18 cellular contexts compared by ENCODE assay signal in genomic region chr18:38563396-38563980, GRCh38.
DNase-seq lines count a peak whose midpoint lies in the region; ATAC-seq and TF ChIP-seq lines count a peak whose summit lies in the region.
"Had no signal": no experiment of that assay in that cellular context is flagged by ENCODE, and none has a peak within 500 bp of the region (broad histone marks: within the 10 kb centered on the region; RNA-seq: fewer than 3 reads in every experiment).

No MANE protein-coding gene starts in this region.

- no peaks in the 10 kb centered on the region for H3K4me1 ChIP-seq in transverse colon
- H3K4me1 ChIP-seq: A549, Peyer's patch had no signal

- H3K4me3 Mint-ChIP-seq in activated T-cell treated with anti-CD3 and anti-CD28 coated beads, Interleukin-2, amount 50 U/mL, for 72 hours: no peak overlapping the region
- H3K4me3 Mint-ChIP-seq in activated T-cell treated with anti-CD3 and anti-CD28 coated beads, Interleukin-2, amount 50 U/mL, for 24 hours: no peak overlapping the region
- no peak overlapping the region for H3K4me3 Mint-ChIP-seq in mesothelial cell of epicardium
- H3K4me3 Mint-ChIP-seq: CD8-positive, alpha-beta T cell had no signal

- H3K9me3 ChIP-seq in transverse colon: no peaks in the 10 kb centered on the region
- H3K9me3 ChIP-seq: A549, Peyer's patch had no signal

- H3K4me1 Mint-ChIP-seq in activated T-cell treated with anti-CD3 and anti-CD28 coated beads, Interleukin-2, amount 50 U/mL, for 72 hours (ENCODE audit: low read depth): peaks cover 15% of the 10 kb centered on the region
- peaks cover 7% of the 10 kb centered on the region for H3K4me1 Mint-ChIP-seq in activated T-cell treated with anti-CD3 and anti-CD28 coated beads, Interleukin-2, amount 50 U/mL, for 24 hours (ENCODE audit: low read depth)
- H3K4me1 Mint-ChIP-seq in mesothelial cell of epicardium: no peaks in the 10 kb centered on the region

- no peak for TF ChIP-seq POLR2A in transverse colon (IDR thresholded peaks at IDR 0.05)

- H3K36me3 ChIP-seq in transverse colon: no peaks in the 10 kb centered on the region
- H3K36me3 ChIP-seq: BLaER1, Peyer's patch had no signal

- TF ChIP-seq CTCF in mesothelial cell of epicardium (IDR thresholded peaks at IDR 0.05; ENCODE audit: unreplicated experiment) (no peak), transverse colon (IDR thresholded peaks at IDR 0.05) (no peak)

- no peak overlapping the region for H3K27ac ChIP-seq in transverse colon
- H3K27ac ChIP-seq: A549, BLaER1, Peyer's patch had no signal

- ATAC-seq in activated T-cell treated with anti-CD3 and anti-CD28 coated beads, Interleukin-2, amount 50 U/mL, for 72 hours (replicated peaks in 1 of 2): peak; percentile 59 to 85
- ATAC-seq: A549; CD8-positive, alpha-beta T cell; K562; Right ventricle myocardium inferior had no signal

- in situ Hi-C loops in transverse colon (cut with MboI; ENCODE audit: low pct_ligation_motif_present in 1 of 4, low pct_unique_long_range_greater_than_20kb in 1 of 4, low sequenced_read_pairs in 3 of 4): no loop called here

- 82 to 89% methylated on average over 1 to 2 of the region's 2 CpGs for WGBS in transverse colon (ENCODE audit: low coverage in 1 of 2), 2 donors

- peaks cover 2 to 7% of the 10 kb centered on the region in 2 donors for H3K36me3 Mint-ChIP-seq in activated T-cell treated with anti-CD3 and anti-CD28 coated beads, Interleukin-2, amount 50 U/mL, for 72 hours (ENCODE audit: insufficient read depth in 2 of 2)
- no peaks in the 10 kb centered on the region for H3K36me3 Mint-ChIP-seq in activated T-cell treated with anti-CD3 and anti-CD28 coated beads, Interleukin-2, amount 50 U/mL, for 24 hours (ENCODE audit: low read depth)
- H3K36me3 Mint-ChIP-seq in mesothelial cell of epicardium: peaks cover 3% of the 10 kb centered on the region
- H3K36me3 Mint-ChIP-seq: CD8-positive, alpha-beta T cell had no signal

- intact Hi-C loops in transverse colon (cut with DNase I; ENCODE audit: low total_unique reads): loop anchor here (10.0 kb wide), 1 partner anchor 79 kb away; no protein-coding TSS in a partner anchor

- no peaks in the 10 kb centered on the region for H3K27me3 Mint-ChIP-seq in activated T-cell treated with anti-CD3 and anti-CD28 coated beads, Interleukin-2, amount 50 U/mL, for 72 hours (ENCODE audit: low read depth)
- H3K27me3 Mint-ChIP-seq in activated T-cell treated with anti-CD3 and anti-CD28 coated beads, Interleukin-2, amount 50 U/mL, for 24 hours: no peaks in the 10 kb centered on the region
- peaks cover 2% of the 10 kb centered on the region for H3K27me3 Mint-ChIP-seq in mesothelial cell of epicardium (ENCODE audit: low read depth)

- peak in 1 of 2 donors; percentile 4 for DNase-seq in activated T-cell treated with anti-CD3 and anti-CD28 coated beads, Interleukin-2, amount 50 U/mL, for 72 hours
- DNase-seq in activated T-cell treated with anti-CD3 and anti-CD28 coated beads, Interleukin-2, amount 50 U/mL, for 24 hours: no peak
- peak; percentile 7 for DNase-seq in DMS53 treated with DMSO at 0.1 percent for 48 hours (lab: John Stamatoyannopoulos, UW; ENCODE audit: unreplicated experiment)
- DNase-seq in RKO (ENCODE audit: low spot score): peak; percentile 4
- DNase-seq in kidney tubule cell (ENCODE audit: low spot score): peak; percentile 15
- no peak for DNase-seq in mesothelial cell of epicardium (ENCODE audit: low spot score in 2 of 2, unreplicated experiment in 2 of 2)
- DNase-seq in transverse colon: no peak
- no peak for DNase-seq in MV-4-11 (lab: John Stamatoyannopoulos, UW)
- DNase-seq: Calu3; CD8-positive, alpha-beta T cell; NCI-H1105 treated with DMSO at 0.1 percent for 48 hours; NCI-H1694; NCI-H2081 treated with DMSO at 0.1 percent for 48 hours; Peyer's patch had no signal

- H3K4me3 ChIP-seq in transverse colon: no peak overlapping the region
- H3K4me3 ChIP-seq: A549, BLaER1, K562, Peyer's patch had no signal

- H3K27ac Mint-ChIP-seq in activated T-cell treated with anti-CD3 and anti-CD28 coated beads, Interleukin-2, amount 50 U/mL, for 72 hours: no peak overlapping the region
- H3K27ac Mint-ChIP-seq in activated T-cell treated with anti-CD3 and anti-CD28 coated beads, Interleukin-2, amount 50 U/mL, for 24 hours: no peak overlapping the region
- H3K27ac Mint-ChIP-seq in mesothelial cell of epicardium: no peak overlapping the region
- H3K27ac Mint-ChIP-seq: CD8-positive, alpha-beta T cell had no signal

- no peaks in the 10 kb centered on the region for H3K27me3 ChIP-seq in transverse colon
- H3K27me3 ChIP-seq: BLaER1, Peyer's patch had no signal

- TF ChIP-seq EP300 in transverse colon (IDR thresholded peaks at IDR 0.05; ENCODE audit: low read depth): no peak

- H3K9me3 Mint-ChIP-seq in activated T-cell treated with anti-CD3 and anti-CD28 coated beads, Interleukin-2, amount 50 U/mL, for 72 hours: peaks cover 5 to 11% of the 10 kb centered on the region in 2 donors
- peaks cover 4% of the 10 kb centered on the region for H3K9me3 Mint-ChIP-seq in activated T-cell treated with anti-CD3 and anti-CD28 coated beads, Interleukin-2, amount 50 U/mL, for 24 hours
- peaks cover 15% of the 10 kb centered on the region for H3K9me3 Mint-ChIP-seq in mesothelial cell of epicardium

Comparison
In these comparisons a context has a peak if more than half of its experiments do, and no peak if none do; other contexts are left out.
1. DNase-seq: peak in DMS53 treated with DMSO at 0.1 percent for 48 hours (single experiment), RKO (single experiment) and kidney tubule cell (single experiment); none in activated T-cell treated with anti-CD3 and anti-CD28 coated beads, Interleukin-2, amount 50 U/mL, for 24 hours (single experiment), mesothelial cell of epicardium (0 of 2), transverse colon (single experiment) and MV-4-11 (single experiment).